Comparison of ENCODE assay signal across 2 cellular contexts in genomic region chr2:154259030-154259429, GRCh38.
TF ChIP-seq lines count a peak whose summit lies in the region.

No MANE protein-coding gene starts in this region.

TF ChIP-seq in A549, 52 proteins besides CTCF, POLR2A, EP300 and RAD21 (continued from another document):
- no peak for TF ChIP-seq BCL3 (IDR thresholded peaks at IDR 0.05)
TF ChIP-seq in A549: peak in this region for 1.

TF ChIP-seq in K562, 482 proteins besides CTCF, POLR2A, EP300 and RAD21 (continued from another document):
- TF ChIP-seq KAT7 (CRISPR knock-in tag; IDR thresholded peaks at IDR 0.05; ENCODE audit: borderline replicate concordance) (no peak), SIN3B (IDR thresholded peaks at IDR 0.05; ENCODE audit: low read depth) (no peak), MAFK (IDR thresholded peaks at IDR 0.05; ENCODE audit: low read length) (peak; percentile 65), KDM2B (CRISPR knock-in tag; IDR thresholded peaks at IDR 0.05) (no peak), ZNF239 (CRISPR knock-in tag; IDR thresholded peaks at IDR 0.05) (no peak), POLR3G (IDR thresholded peaks at IDR 0.05; ENCODE audit: extremely low read depth, insufficient read length, insufficient replicate concordance) (no peak), CHD2 (IDR thresholded peaks at IDR 0.05; ENCODE audit: low read depth, low read length) (no peak), C11orf30 (IDR thresholded peaks at IDR 0.05; ENCODE audit: low read depth) (peak; percentile 26; the same call in 1 of the 2 replicates), GTF3C2 (IDR thresholded peaks at IDR 0.05; ENCODE audit: borderline replicate concordance, extremely low read depth, insufficient read length) (no peak), USF2 (CRISPR knock-in tag; IDR thresholded peaks at IDR 0.05) (no peak), ZNF316 (IDR thresholded peaks at IDR 0.05) (peak; percentile 58; the same call in 1 of the 2 replicates), ZNF586 (CRISPR knock-in tag; conservative IDR thresholded peaks at IDR 0.05) (no peak), GATAD2B (IDR thresholded peaks at IDR 0.05; ENCODE audit: borderline replicate concordance) (no peak), MEF2D (tag; conservative IDR thresholded peaks at IDR 0.05; ENCODE audit: low read depth) (no peak), CHD7 (IDR thresholded peaks at IDR 0.05; ENCODE audit: low read depth, low read length) (no peak), ZNF274 (IDR thresholded peaks at IDR 0.05; ENCODE audit: borderline replicate concordance, low read depth, low read length) (no peak), ZKSCAN3 (CRISPR knock-in tag; IDR thresholded peaks at IDR 0.05) (no peak), MAFG (tag; conservative IDR thresholded peaks at IDR 0.05) (peak; percentile 29; the same call in 1 of the 2 replicates), CEBPZ (IDR thresholded peaks at IDR 0.05; ENCODE audit: borderline replicate concordance, low read depth, low read length) (no peak), BMI1 (IDR thresholded peaks at IDR 0.05; ENCODE audit: low read length) (no peak), ZNF197 (CRISPR knock-in tag; IDR thresholded peaks at IDR 0.05; ENCODE audit: low read depth) (no peak), SIRT6 (IDR thresholded peaks at IDR 0.05; ENCODE audit: low read depth, low read length) (no peak), ZNF3 (CRISPR knock-in tag; IDR thresholded peaks at IDR 0.05) (no peak), MLX (CRISPR knock-in tag; conservative IDR thresholded peaks at IDR 0.05) (no peak), ZNF79 (CRISPR knock-in tag; IDR thresholded peaks at IDR 0.05; ENCODE audit: low read depth) (no peak)
